13 cellular contexts compared by ENCODE assay signal in genomic region chr9:35662437-35662836, GRCh38. TPM values are rescaled to one million over a fixed set of nuclear protein-coding genes. Genes with fewer than 3 reads are reported as not detected.
DNase-seq lines count a peak whose midpoint lies in the region; ATAC-seq and TF ChIP-seq lines count a peak whose summit lies in the region.
"Had no signal": no experiment of that assay in that cellular context is flagged by ENCODE, and none has a peak within 500 bp of the region (broad histone marks: within the 10 kb centered on the region; RNA-seq: fewer than 3 reads in every experiment).

No MANE protein-coding gene starts in this region.

- no peak for ATAC-seq in DND-41 (ENCODE audit: insufficient read depth, low read depth)
- ATAC-seq in activated naive CD8-positive, alpha-beta T cell treated with anti-CD3 and anti-CD28 coated beads, Interleukin-2, amount 10 ng/mL, durations not matched to agents 7 days and 5 days (ENCODE audit: low read depth), result no peak
- no peak for ATAC-seq in natural killer cell
- ATAC-seq in GM21737 (IDR thresholded peaks at IDR 0.05; ENCODE audit: unreplicated experiment), result no peak

- H3K79me2 ChIP-seq in DND-41 (ENCODE audit: insufficient read depth, low read length) (peaks cover 52% of the 10 kb centered on the region), hepatocyte (peaks cover 11% of the 10 kb centered on the region)

- H3K27ac ChIP-seq in A673 (ENCODE audit: low read depth, low read length, poor library complexity, severe bottlenecking) (peak overlapping the region; percentile 24), DND-41 (ENCODE audit: low read length) (peak overlapping the region; percentile 97), hepatocyte (no peak overlapping the region)

- H3K4me1 ChIP-seq in A673 (ENCODE audit: insufficient read depth, low read length, poor library complexity, severe bottlenecking) (peaks cover 21% of the 10 kb centered on the region), DND-41 (ENCODE audit: insufficient read depth, low read length) (peaks cover 89% of the 10 kb centered on the region), hepatocyte (ENCODE audit: insufficient read depth) (peaks cover 11% of the 10 kb centered on the region)

- DNase-seq in A673 (ENCODE audit: low spot score) (no peak), DND-41 (no peak), natural killer cell (no peak), mucosa of gallbladder (ENCODE audit: low spot score) (no peak), H4 (ENCODE audit: low spot score) (no peak), hepatocyte (ENCODE audit: low spot score) (no peak)
- no peak for DNase-seq in activated naive CD8-positive, alpha-beta T cell treated with anti-CD3 and anti-CD28 coated beads, Interleukin-2, amount 10 ng/mL, durations not matched to agents 7 days and 5 days
- DNase-seq: amygdala; MG63; nucleus accumbens; stimulated activated CD4-positive, alpha-beta T cell treated with anti-CD3 and anti-CD28 coated beads, Interleukin-1b, Interleukin-23, amount 100 ng/mL, for 48 hours had no signal

- CTCF ChIA-PET in A673 (lab: Charles Lee), result no interaction called here

- BruUV-seq in A673 (replicated peaks; lab: Mats Ljungman, UMichigan), result no TSS peak

- peak overlapping the region; percentile 79 for H3K27ac Mint-ChIP-seq in activated naive CD8-positive, alpha-beta T cell treated with anti-CD3 and anti-CD28 coated beads, Interleukin-2, amount 10 ng/mL, durations not matched to agents 7 days and 5 days
- H3K27ac Mint-ChIP-seq in natural killer cell, result peak overlapping the region; percentile 94 to 95

- no peaks in the 10 kb centered on the region for H3K9me3 ChIP-seq in A673 (ENCODE audit: low read depth, low read length, poor library complexity, severe bottlenecking)
- H3K9me3 ChIP-seq in DND-41 (ENCODE audit: insufficient read depth, low read length, severe bottlenecking), result no peaks in the 10 kb centered on the region
- no peaks in the 10 kb centered on the region for H3K9me3 ChIP-seq in hepatocyte (ENCODE audit: low read depth)
- H3K9me3 ChIP-seq: MG63 had no signal

- H3K4me1 Mint-ChIP-seq in activated naive CD8-positive, alpha-beta T cell treated with anti-CD3 and anti-CD28 coated beads, Interleukin-2, amount 10 ng/mL, durations not matched to agents 7 days and 5 days, result peaks cover 67% of the 10 kb centered on the region
- H3K4me1 Mint-ChIP-seq in natural killer cell, result peaks cover 62 to 80% of the 10 kb centered on the region in 2 donors

- TF ChIP-seq CTCF in A673 (conservative IDR thresholded peaks at IDR 0.05; ENCODE audit: low read depth, low read length), result no peak
- TF ChIP-seq CTCF in DND-41 (IDR thresholded peaks at IDR 0.05; ENCODE audit: borderline replicate concordance, extremely low read depth, low read length, poor library complexity, severe bottlenecking), result no peak
- no peak for TF ChIP-seq CTCF in natural killer cell (IDR thresholded peaks at IDR 0.05)
- no peak for TF ChIP-seq CTCF in hepatocyte (IDR thresholded peaks at IDR 0.05; ENCODE audit: poor library complexity)

- H3K4me3 Mint-ChIP-seq in activated naive CD8-positive, alpha-beta T cell treated with anti-CD3 and anti-CD28 coated beads, Interleukin-2, amount 10 ng/mL, durations not matched to agents 7 days and 5 days, result peak overlapping the region; percentile 76
- peak overlapping the region; percentile 83 for H3K4me3 Mint-ChIP-seq in natural killer cell

- peaks cover 3% of the 10 kb centered on the region; the same call in 1 of the 2 replicates for H4K20me1 ChIP-seq in DND-41 (ENCODE audit: insufficient read depth, low read length)
- H4K20me1 ChIP-seq in hepatocyte (ENCODE audit: insufficient read depth, poor library complexity, severe bottlenecking), result no peaks in the 10 kb centered on the region

- no peaks in the 10 kb centered on the region for H3K27me3 Mint-ChIP-seq in activated naive CD8-positive, alpha-beta T cell treated with anti-CD3 and anti-CD28 coated beads, Interleukin-2, amount 10 ng/mL, durations not matched to agents 7 days and 5 days
- peaks cover 3 to 8% of the 10 kb centered on the region in 2 donors for H3K27me3 Mint-ChIP-seq in natural killer cell (ENCODE audit: low read depth in 2 of 2)

- H2AFZ ChIP-seq in DND-41 (ENCODE audit: low read depth, low read length) (no peak overlapping the region), hepatocyte (no peak overlapping the region)

- H3K27me3 ChIP-seq in A673 (replicated peaks; ENCODE audit: insufficient read depth, low read depth, low read length, poor library complexity), result no peaks in the 10 kb centered on the region
- no peaks in the 10 kb centered on the region for H3K27me3 ChIP-seq in DND-41 (ENCODE audit: insufficient read depth, low read length, poor library complexity)
- H3K27me3 ChIP-seq in hepatocyte, result no peaks in the 10 kb centered on the region
- H3K27me3 ChIP-seq: MG63 had no signal

- POLR2A ChIA-PET in A673 (lab: Charles Lee; ENCODE audit: low non-redundant PET), result no interaction called here
- POLR2A ChIA-PET in activated naive CD8-positive, alpha-beta T cell treated with anti-CD3 and anti-CD28 coated beads, Interleukin-2, amount 10 ng/mL, durations not matched to agents 7 days and 5 days (lab: Charles Lee), result interaction anchor here (2.5 to 10.6 kb wide), 2 partner anchors 14 to 66 kb away, joined by 12 to 214 read pairs; partner anchors contain the start of gene SIT1

- peaks cover 36% of the 10 kb centered on the region for H3K36me3 Mint-ChIP-seq in activated naive CD8-positive, alpha-beta T cell treated with anti-CD3 and anti-CD28 coated beads, Interleukin-2, amount 10 ng/mL, durations not matched to agents 7 days and 5 days
- peaks cover 6% of the 10 kb centered on the region for H3K36me3 Mint-ChIP-seq in natural killer cell

- H3K4me3 ChIP-seq in A673 (ENCODE audit: low read depth, low read length, poor library complexity, severe bottlenecking) (no peak overlapping the region), DND-41 (ENCODE audit: low read depth in 1 of 2, low read length in 2 of 2) (no peak overlapping the region; a peak in 1 of 4 replicates), hepatocyte (no peak overlapping the region)
- H3K4me3 ChIP-seq: MG63 had no signal

- H3K9me3 Mint-ChIP-seq in activated naive CD8-positive, alpha-beta T cell treated with anti-CD3 and anti-CD28 coated beads, Interleukin-2, amount 10 ng/mL, durations not matched to agents 7 days and 5 days, result peaks cover under 1% of the 10 kb centered on the region
- no peaks in the 10 kb centered on the region for H3K9me3 Mint-ChIP-seq in natural killer cell

- H3K9me2 ChIP-seq in hepatocyte (replicated peaks; ENCODE audit: insufficient read depth), result no peaks in the 10 kb centered on the region

- intact Hi-C loops in A673 (cut with micrococcal nuclease; ENCODE audit: unreplicated experiment) (no loop called here), natural killer cell (cut with micrococcal nuclease) (no loop called here)

- WGBS in hepatocyte (ENCODE audit: low lambda C conversion rate, missing lambda C conversion rate), result 97% methylated on average over 7 of the region's 7 CpGs

- peak overlapping the region; percentile 78 for H3K9ac ChIP-seq in DND-41 (ENCODE audit: low read depth, low read length)

- H3K4me2 ChIP-seq in DND-41 (ENCODE audit: insufficient read depth, low read length), result peak overlapping the region; percentile 78
- H3K4me2 ChIP-seq in hepatocyte, result no peak overlapping the region

- H3K36me3 ChIP-seq in A673 (ENCODE audit: insufficient read depth, low read length, poor library complexity, severe bottlenecking) (peaks cover 32% of the 10 kb centered on the region), DND-41 (ENCODE audit: insufficient read depth, low read length) (peaks cover 39% of the 10 kb centered on the region), hepatocyte (replicated peaks; ENCODE audit: insufficient read depth, low read depth) (no peaks in the 10 kb centered on the region)

RNA-seq across cellular contexts. Expression of gene ARHGEF39, which starts 2.6 kb away (rescaled TPM):
- total RNA-seq in A673 (2021), result 25.0 and 27.7 TPM in 2 replicates
- 10 to 100 TPM; 13.1 to 13.4 TPM for total RNA-seq in activated naive CD8-positive, alpha-beta T cell treated with anti-CD3 and anti-CD28 coated beads, Interleukin-2, amount 10 ng/mL, durations not matched to agents 7 days and 5 days
- total RNA-seq in natural killer cell, result 1 to 10 TPM; 1.3 to 3.2 (median 1.5) TPM
- 6.4 TPM for total RNA-seq in mucosa of gallbladder
- total RNA-seq in H4 (2014; rRNA removed; shearing (Covaris generic)), result 16.9 and 44.9 TPM in 2 replicates
- total RNA-seq in hepatocyte, result 1.8 and 9.4 TPM in 2 replicates
- 5.2 and 5.6 TPM in 2 replicates for polyA plus RNA-seq in hepatocyte

RNA-seq across cellular contexts. Expression of gene CCDC107, which starts 4.3 kb away (rescaled TPM):
- total RNA-seq in A673 (2021), result 12.9 and 16.4 TPM in 2 replicates
- total RNA-seq in activated naive CD8-positive, alpha-beta T cell treated with anti-CD3 and anti-CD28 coated beads, Interleukin-2, amount 10 ng/mL, durations not matched to agents 7 days and 5 days, result 10 to 100 TPM; 32.7 to 36.3 TPM
- 10 to 100 TPM; 30.9 to 37.9 (median 36.8) TPM for total RNA-seq in natural killer cell
- total RNA-seq in mucosa of gallbladder, result 59.2 TPM
- total RNA-seq in H4 (2014; rRNA removed; shearing (Covaris generic)), result 6.3 and 7.9 TPM in 2 replicates
- total RNA-seq in hepatocyte, result 12.1 and 13.8 TPM in 2 replicates
- polyA plus RNA-seq in hepatocyte, result 39.5 and 42.2 TPM in 2 replicates

RNA-seq across cellular contexts. Expression of gene RMRP, which starts 4.6 kb away (rescaled TPM):
- total RNA-seq in A673 (2021) (13,531 and 14,573 TPM in 2 replicates), natural killer cell (1,000 to 10,000 TPM; 5,042 to 6,602 (median 5,874) TPM), mucosa of gallbladder (17,824 TPM), hepatocyte (1,377 and 3,174 TPM in 2 replicates)
- total RNA-seq in activated naive CD8-positive, alpha-beta T cell treated with anti-CD3 and anti-CD28 coated beads, Interleukin-2, amount 10 ng/mL, durations not matched to agents 7 days and 5 days, result over 10,000 TPM; 10,447 to 10,452 TPM
- total RNA-seq in H4 (2014; rRNA removed; shearing (Covaris generic)), result 4,639 and 15,849 TPM in 2 replicates
- not detected in 2 replicates for polyA plus RNA-seq in hepatocyte

RNA-seq across cellular contexts. Expression of gene CA9, which starts 11.3 kb away (rescaled TPM):
- total RNA-seq in A673 (2021) (0.32 and 1.4 TPM in 2 replicates), natural killer cell (not detected), mucosa of gallbladder (777 TPM), hepatocyte (0.27 TPM in 1 of 2 replicates, not detected in the other)
- 1 to 10 TPM in 1 of 2 experiments, under 1 TPM in 1; 0.86 to 1.2 TPM for total RNA-seq in activated naive CD8-positive, alpha-beta T cell treated with anti-CD3 and anti-CD28 coated beads, Interleukin-2, amount 10 ng/mL, durations not matched to agents 7 days and 5 days
- total RNA-seq in H4 (2014; rRNA removed; shearing (Covaris generic)), result 1.3 and 2.1 TPM in 2 replicates
- 2.1 and 2.4 TPM in 2 replicates for polyA plus RNA-seq in hepatocyte

RNA-seq across cellular contexts. Expression of gene SIT1, which starts 11.7 kb away (rescaled TPM):
- not detected in 2 replicates for total RNA-seq in A673 (2021)
- total RNA-seq in activated naive CD8-positive, alpha-beta T cell treated with anti-CD3 and anti-CD28 coated beads, Interleukin-2, amount 10 ng/mL, durations not matched to agents 7 days and 5 days, result 100 to 1,000 TPM; 174 to 195 TPM
- 1 to 10 TPM in 2 of 3 donors, not detected in 1; 1.2 to 1.4 TPM for total RNA-seq in natural killer cell
- total RNA-seq in mucosa of gallbladder, result 2.7 TPM
- total RNA-seq in H4 (2014; rRNA removed; shearing (Covaris generic)), result not detected in 2 replicates
- not detected in 2 replicates for total RNA-seq in hepatocyte
- polyA plus RNA-seq in hepatocyte, result not detected in 2 replicates
- total RNA-seq: NCI-H460 had no signal
